22 cellular contexts compared by ENCODE assay signal in the genomic region with DNA sequence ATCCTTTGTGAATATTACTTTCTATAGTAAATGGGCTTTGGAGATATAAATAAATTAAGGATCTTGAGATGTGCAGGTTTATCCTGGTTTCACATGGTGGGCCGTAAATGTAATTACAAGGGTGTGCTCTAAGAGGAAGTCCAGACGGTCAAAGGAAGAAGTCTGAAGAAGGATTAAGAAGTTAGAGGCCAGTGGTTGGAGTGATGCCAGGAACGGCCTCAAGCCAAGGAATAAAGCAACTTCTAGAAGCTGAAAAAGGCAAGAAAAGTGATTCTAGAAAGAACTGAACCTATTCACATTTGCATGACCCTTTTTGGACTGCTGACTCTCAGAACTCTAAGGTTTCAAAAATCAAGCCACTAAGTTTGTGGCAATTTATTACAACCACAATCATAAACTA.
DNase-seq lines count a peak whose midpoint lies in the region; ATAC-seq, FAIRE-seq and TF ChIP-seq lines count a peak whose summit lies in the region.
"Had no signal": no experiment of that assay in that cellular context is flagged by ENCODE, and none has a peak within 500 bp of the region (broad histone marks: within the 10 kb centered on the region; RNA-seq: fewer than 3 reads in every experiment).

No MANE protein-coding gene starts in this region.

- no peaks in the 10 kb centered on the region for H3K79me2 ChIP-seq in osteoblast (ENCODE audit: insufficient read depth, low read length)

- no peak for FAIRE-seq in GM12892 (lab: Jason Lieb, UNC)
- FAIRE-seq: GM19239 had no signal

- no peak overlapping the region for H3K4me3 ChIP-seq in osteoblast (ENCODE audit: insufficient read depth, low read length)
- H3K4me3 ChIP-seq: PC-9, SK-N-MC had no signal

- intact Hi-C loops in activated T-helper 1 cell treated with anti-CD3 and anti-CD28 coated beads, Interleukin-12 subunit alpha, Interleukin-12 subunit beta, Interleukin-2, Interleukin-4 antibody, amounts not matched to agents 30 ng/mL and 10 ng/mL and 1 ng/mL, durations not matched to agents 14 hours and 24 hours and 36 hours (cut with micrococcal nuclease) = no loop called here

- H3K27me3 ChIP-seq in osteoblast (ENCODE audit: insufficient read depth, low read length) = no peaks in the 10 kb centered on the region

- H4K20me1 ChIP-seq in osteoblast (ENCODE audit: insufficient read depth, low read length) = no peaks in the 10 kb centered on the region

- DNase-seq in MV-4-11 (lab: John Stamatoyannopoulos, UW) = peak; percentile 67
- peak; percentile 16 for DNase-seq in RPMI8226
- peak; percentile 2 for DNase-seq in dermis blood vessel endothelial cell
- no peak for DNase-seq in osteoblast (ENCODE audit: insufficient read length, low spot score, missing footprints)
- no peak for DNase-seq in activated T-helper 1 cell treated with anti-CD3 and anti-CD28 coated beads, Interleukin-12 subunit alpha, Interleukin-12 subunit beta, Interleukin-2, Interleukin-4 antibody, amounts not matched to agents 30 ng/mL and 10 ng/mL and 1 ng/mL, durations not matched to agents 14 hours and 24 hours and 36 hours (ENCODE audit: low spot score)
- no peak for DNase-seq in GM12892 (ENCODE audit: insufficient read length)
- DNase-seq: ACHN, AML-193, Caco-2, DMS153, H7, IMR-90, Kasumi-1, NCI-H1105 treated with DMSO at 0.1 percent for 48 hours, NCI-H1694 treated with DMSO at 0.1 percent for 48 hours, NCI-H2107, NCI-H226, NCI-H526, PC-9 had no signal

- H3K4me2 ChIP-seq in osteoblast (ENCODE audit: insufficient read depth, low read length) = no peak overlapping the region
- H3K4me2 ChIP-seq: PC-9 had no signal

- no peak overlapping the region for H3K27ac ChIP-seq in osteoblast (ENCODE audit: low read depth, low read length)
- H3K27ac ChIP-seq: PC-9, SK-N-MC had no signal

- no peaks in the 10 kb centered on the region for H3K4me1 Mint-ChIP-seq in activated T-helper 1 cell treated with anti-CD3 and anti-CD28 coated beads, Interleukin-12 subunit alpha, Interleukin-12 subunit beta, Interleukin-2, Interleukin-4 antibody, amounts not matched to agents 30 ng/mL and 10 ng/mL and 1 ng/mL, durations not matched to agents 14 hours and 24 hours and 36 hours (ENCODE audit: low read depth)

- H3K9me3 ChIP-seq in osteoblast (ENCODE audit: low read depth, low read length) = no peaks in the 10 kb centered on the region
- H3K9me3 ChIP-seq: Caco-2 had no signal

- H3K4me3 Mint-ChIP-seq in activated T-helper 1 cell treated with anti-CD3 and anti-CD28 coated beads, Interleukin-12 subunit alpha, Interleukin-12 subunit beta, Interleukin-2, Interleukin-4 antibody, amounts not matched to agents 30 ng/mL and 10 ng/mL and 1 ng/mL, durations not matched to agents 14 hours and 24 hours and 36 hours = no peak overlapping the region

- H3K36me3 Mint-ChIP-seq in activated T-helper 1 cell treated with anti-CD3 and anti-CD28 coated beads, Interleukin-12 subunit alpha, Interleukin-12 subunit beta, Interleukin-2, Interleukin-4 antibody, amounts not matched to agents 30 ng/mL and 10 ng/mL and 1 ng/mL, durations not matched to agents 14 hours and 24 hours and 36 hours (ENCODE audit: low read depth) = no peaks in the 10 kb centered on the region

- no peaks in the 10 kb centered on the region for H3K36me3 ChIP-seq in osteoblast (ENCODE audit: insufficient read depth, low read length)

- peaks cover 7% of the 10 kb centered on the region for H3K9me3 Mint-ChIP-seq in activated T-helper 1 cell treated with anti-CD3 and anti-CD28 coated beads, Interleukin-12 subunit alpha, Interleukin-12 subunit beta, Interleukin-2, Interleukin-4 antibody, amounts not matched to agents 30 ng/mL and 10 ng/mL and 1 ng/mL, durations not matched to agents 14 hours and 24 hours and 36 hours

- no peak overlapping the region for H3K27ac Mint-ChIP-seq in activated T-helper 1 cell treated with anti-CD3 and anti-CD28 coated beads, Interleukin-12 subunit alpha, Interleukin-12 subunit beta, Interleukin-2, Interleukin-4 antibody, amounts not matched to agents 30 ng/mL and 10 ng/mL and 1 ng/mL, durations not matched to agents 14 hours and 24 hours and 36 hours

- ATAC-seq in HG03378 (IDR thresholded peaks at IDR 0.05; ENCODE audit: unreplicated experiment) = no peak

- no peaks in the 10 kb centered on the region for H3K4me1 ChIP-seq in osteoblast (ENCODE audit: insufficient read depth, low read length)
- H3K4me1 ChIP-seq: Caco-2 had no signal

- no peaks in the 10 kb centered on the region for H3K27me3 Mint-ChIP-seq in activated T-helper 1 cell treated with anti-CD3 and anti-CD28 coated beads, Interleukin-12 subunit alpha, Interleukin-12 subunit beta, Interleukin-2, Interleukin-4 antibody, amounts not matched to agents 30 ng/mL and 10 ng/mL and 1 ng/mL, durations not matched to agents 14 hours and 24 hours and 36 hours (ENCODE audit: insufficient read depth)

- TF ChIP-seq POLR2A in GM12892 (IDR thresholded peaks at IDR 0.05; ENCODE audit: low read depth, low read length) = no peak

- TF ChIP-seq CTCF in osteoblast (IDR thresholded peaks at IDR 0.05; ENCODE audit: extremely low read depth, low read depth, low read length) = no peak

- H2AFZ ChIP-seq in osteoblast (ENCODE audit: low read length) = peak overlapping the region; percentile 46
- H2AFZ ChIP-seq: PC-9 had no signal

Comparison
In these comparisons a context has a peak if more than half of its experiments do, and no peak if none do; other contexts are left out.
1. DNase-seq: peak in MV-4-11 (single experiment), RPMI8226 (single experiment) and dermis blood vessel endothelial cell (single experiment); none in osteoblast (single experiment), activated T-helper 1 cell treated with anti-CD3 and anti-CD28 coated beads, Interleukin-12 subunit alpha, Interleukin-12 subunit beta, Interleukin-2, Interleukin-4 antibody, amounts not matched to agents 30 ng/mL and 10 ng/mL and 1 ng/mL, durations not matched to agents 14 hours and 24 hours and 36 hours (single experiment) and GM12892 (single experiment).